ENCODE assay signal across 20 cellular contexts in the genomic region with DNA sequence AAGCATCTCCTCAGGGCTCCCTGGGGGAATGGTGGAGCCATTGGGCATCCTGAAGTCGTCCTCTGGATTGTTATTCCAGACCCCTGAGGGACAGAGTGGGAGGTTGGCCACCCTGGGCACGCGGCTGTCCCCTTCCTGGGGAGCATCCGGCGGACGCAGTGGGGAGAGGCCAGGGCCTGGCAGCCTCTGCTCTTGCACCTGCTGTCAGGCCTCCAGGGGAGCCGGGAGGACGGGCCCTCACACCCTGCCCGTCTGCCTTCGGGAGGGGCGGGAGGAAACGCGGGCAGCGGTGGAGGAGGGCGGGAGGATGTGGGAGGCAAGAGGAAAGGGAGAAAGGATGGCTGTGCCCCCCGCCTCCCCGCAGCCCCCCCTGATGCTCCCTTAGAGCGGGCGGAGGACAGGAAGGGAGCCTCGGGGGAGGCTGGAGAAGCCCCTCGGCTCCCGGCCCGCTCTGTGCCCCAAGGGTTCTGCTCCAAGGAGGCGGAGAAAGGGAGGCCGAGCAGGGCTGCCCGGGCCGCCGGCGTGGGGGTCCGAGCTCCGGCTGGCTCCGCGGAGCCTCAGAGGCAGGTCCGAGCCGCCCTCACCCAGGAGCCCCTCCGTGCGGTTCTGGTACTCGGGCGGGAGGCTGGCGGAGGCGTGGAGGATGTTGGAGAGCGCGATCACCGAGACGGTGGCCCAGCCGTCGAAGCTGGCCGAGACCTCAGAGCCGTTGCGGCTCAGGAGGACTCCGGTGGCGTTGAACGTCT. TPM values are rescaled to one million over a fixed set of nuclear protein-coding genes. Genes with fewer than 3 reads are reported as not detected.
DNase-seq lines count a peak whose midpoint lies in the region; ATAC-seq, FAIRE-seq and TF ChIP-seq lines count a peak whose summit lies in the region.
"Had no signal": no experiment of that assay in that cellular context is flagged by ENCODE, and none has a peak within 500 bp of the region (broad histone marks: within the 10 kb centered on the region; RNA-seq: fewer than 3 reads in every experiment).

No MANE protein-coding gene starts in this region.

- H3K9me2 ChIP-seq in OCI-LY7 (ENCODE audit: insufficient read depth, low read length): no peaks in the 10 kb centered on the region

- H3K27ac ChIP-seq in right cardiac atrium (ENCODE audit: low read length) (no peak overlapping the region), kidney (ENCODE audit: low read depth in 2 of 2, low read length in 2 of 2) (no peak overlapping the region), OCI-LY7 (ENCODE audit: low read depth, low read length, poor library complexity, severe bottlenecking) (no peak overlapping the region)
- H3K27ac ChIP-seq: cardiac muscle cell, gastroesophageal sphincter, KMS-11, SJSA1 had no signal

- H3K4me1 ChIP-seq in right cardiac atrium (ENCODE audit: control insufficient read depth, insufficient read depth, low read length) (no peaks in the 10 kb centered on the region), kidney (ENCODE audit: control insufficient read depth in 1 of 2, insufficient read depth in 1 of 2, low read depth in 1 of 2, low read length in 2 of 2) (peaks cover 0 to 2% of the 10 kb centered on the region in 2 donors), OCI-LY7 (ENCODE audit: insufficient read depth, low read length, poor library complexity, severe bottlenecking) (no peaks in the 10 kb centered on the region)
- H3K4me1 ChIP-seq: SJSA1 had no signal

- H3K9ac ChIP-seq in kidney (ENCODE audit: low read length in 2 of 2): no peak overlapping the region
- H3K9ac ChIP-seq: KMS-11 had no signal

- H3K4me3 ChIP-seq in right cardiac atrium (ENCODE audit: low read length) (no peak overlapping the region), kidney (ENCODE audit: low read length in 2 of 2) (no peak overlapping the region), OCI-LY7 (ENCODE audit: low read depth, low read length, poor library complexity, severe bottlenecking) (no peak overlapping the region)
- H3K4me3 ChIP-seq: cardiac muscle cell, gastroesophageal sphincter, SJSA1 had no signal

- FAIRE-seq in kidney (lab: Jason Lieb, UNC): no peak

- no peaks in the 10 kb centered on the region for H4K20me1 ChIP-seq in OCI-LY7 (ENCODE audit: insufficient read depth, low read length)

- peak; percentile 14 for DNase-seq in left cardiac atrium
- no peak for DNase-seq in right cardiac atrium
- DNase-seq in NCI-H510A (lab: John Stamatoyannopoulos, UW): peak; percentile 31
- peak; percentile 78 for DNase-seq in kidney
- DNase-seq in OCI-LY7 (ENCODE audit: low spot score): no peak
- DNase-seq in stimulated activated CD4-positive, alpha-beta T cell treated with anti-CD3 and anti-CD28 coated beads, Interleukin-12 subunit alpha, Interleukin-12 subunit beta, amount 100 ng/mL, for 4 hours: no peak
- DNase-seq in mucosa of gallbladder (ENCODE audit: low spot score): no peak
- DNase-seq: amniotic stem cell; CD4-positive, alpha-beta memory T cell; EL; NCI-H2107; NCI-H82; PC-3 had no signal

- H3K36me3 ChIP-seq in kidney (ENCODE audit: control insufficient read depth in 1 of 2, insufficient read depth in 2 of 2, low read length in 2 of 2) (no peaks in the 10 kb centered on the region), OCI-LY7 (ENCODE audit: insufficient read depth, low read length) (no peaks in the 10 kb centered on the region)
- H3K36me3 ChIP-seq: cardiac muscle cell, gastroesophageal sphincter, SJSA1 had no signal

- ATAC-seq in left cardiac atrium (no peak), right cardiac atrium (no peak)
- ATAC-seq: esophagus mucosa, PC-3 had no signal

- H3K79me2 ChIP-seq in OCI-LY7 (ENCODE audit: insufficient read depth, low read depth, low read length): no peaks in the 10 kb centered on the region

- intact Hi-C loops in left cardiac atrium (cut with DNase I): no loop called here
- intact Hi-C loops in right cardiac atrium (cut with DNase I): no loop called here
- intact Hi-C loops in kidney (cut with DNase I): no loop called here
- intact Hi-C loops in OCI-LY7 (cut with micrococcal nuclease; ENCODE audit: unreplicated experiment): no loop called here

- BruUV-seq in OCI-LY7 (replicated peaks; lab: Mats Ljungman, UMichigan): no TSS peak

- whole genome bisulfite sequencing in right cardiac atrium: 20% methylated on average over 53 of the region's 53 CpGs

- H3K9me3 ChIP-seq in right cardiac atrium (ENCODE audit: control insufficient read depth, low read length): no peaks in the 10 kb centered on the region
- H3K9me3 ChIP-seq in kidney (ENCODE audit: control insufficient read depth in 1 of 2, low read length in 2 of 2): no peaks in the 10 kb centered on the region
- no peaks in the 10 kb centered on the region for H3K9me3 ChIP-seq in OCI-LY7 (ENCODE audit: low read length)
- H3K9me3 ChIP-seq: gastroesophageal sphincter, SJSA1 had no signal

- POLR2A ChIA-PET in OCI-LY7 (lab: Charles Lee): no interaction called here

- no peak overlapping the region for H3K4me2 ChIP-seq in OCI-LY7 (ENCODE audit: low read length)
- H3K4me2 ChIP-seq: KMS-11 had no signal

- CTCF ChIA-PET in OCI-LY7 (lab: Charles Lee; ENCODE audit: unreplicated experiment): no interaction called here

- H3K27me3 ChIP-seq in right cardiac atrium (ENCODE audit: control insufficient read depth, insufficient read depth): no peaks in the 10 kb centered on the region
- H3K27me3 ChIP-seq: cardiac muscle cell had no signal

- H2AFZ ChIP-seq in OCI-LY7 (ENCODE audit: low read length): no peak overlapping the region

- no peak for TF ChIP-seq CTCF in kidney (IDR thresholded peaks at IDR 0.05; ENCODE audit: borderline replicate concordance, extremely low read depth, insufficient read depth)
- no peak for TF ChIP-seq CTCF in OCI-LY7 (conservative IDR thresholded peaks at IDR 0.05; ENCODE audit: low read length)

RNA-seq across cellular contexts. Expression of gene MUC20, which starts 40.9 kb away (rescaled TPM):
- 1 to 10 TPM; 1.8 to 4.7 TPM for total RNA-seq in left cardiac atrium
- 1 to 10 TPM in 3 of 4 donors, under 1 TPM in 1; 0.86 to 4.8 (median 1.9) TPM for total RNA-seq in right cardiac atrium
- 1.7 TPM for polyA plus RNA-seq in right cardiac atrium
- 42.6 TPM for total RNA-seq in kidney
- polyA plus RNA-seq in kidney (ENCODE audit: insufficient read depth, low read depth, low replicate concordance): 53.3 TPM
- 1.1 TPM in 1 of 2 replicates, not detected in the other for total RNA-seq in OCI-LY7 (2014; rRNA removed; shearing (Covaris generic))
- 0.40 and 0.72 TPM in 2 replicates for total RNA-seq in OCI-LY7 (2022)
- 198 TPM for total RNA-seq in mucosa of gallbladder
- total RNA-seq: SJSA1 had no signal

RNA-seq across cellular contexts. Expression of gene MUC4, which starts 50.1 kb away (rescaled TPM):
- not detected for total RNA-seq in left cardiac atrium
- under 1 TPM in 1 of 4 donors, not detected in 3; 0.12 TPM for total RNA-seq in right cardiac atrium
- polyA plus RNA-seq in right cardiac atrium: 0.02 TPM
- total RNA-seq in kidney: 0.19 TPM
- polyA plus RNA-seq in kidney (ENCODE audit: insufficient read depth, low read depth, low replicate concordance): not detected
- total RNA-seq in OCI-LY7 (2014; rRNA removed; shearing (Covaris generic)): 0.03 and 0.08 TPM in 2 replicates
- total RNA-seq in OCI-LY7 (2022): 0.11 and 0.42 TPM in 2 replicates
- total RNA-seq in mucosa of gallbladder: 0.14 TPM
- total RNA-seq: cardiac muscle cell; CD4-positive, alpha-beta memory T cell; neural crest cell; PC-3; pulmonary artery endothelial cell; SJSA1 had no signal
- polyA plus RNA-seq: CD4-positive, alpha-beta memory T cell had no signal

Comparison
In these comparisons a context has a peak if more than half of its experiments do, and no peak if none do; other contexts are left out.
1. DNase-seq: peak in left cardiac atrium (single experiment), NCI-H510A (single experiment) and kidney (single experiment); none in right cardiac atrium (0 of 3), OCI-LY7 (single experiment), stimulated activated CD4-positive, alpha-beta T cell treated with anti-CD3 and anti-CD28 coated beads, Interleukin-12 subunit alpha, Interleukin-12 subunit beta, amount 100 ng/mL, for 4 hours (single experiment) and mucosa of gallbladder (single experiment).